ENCODE assay signal across 8 cellular contexts in the genomic region with DNA sequence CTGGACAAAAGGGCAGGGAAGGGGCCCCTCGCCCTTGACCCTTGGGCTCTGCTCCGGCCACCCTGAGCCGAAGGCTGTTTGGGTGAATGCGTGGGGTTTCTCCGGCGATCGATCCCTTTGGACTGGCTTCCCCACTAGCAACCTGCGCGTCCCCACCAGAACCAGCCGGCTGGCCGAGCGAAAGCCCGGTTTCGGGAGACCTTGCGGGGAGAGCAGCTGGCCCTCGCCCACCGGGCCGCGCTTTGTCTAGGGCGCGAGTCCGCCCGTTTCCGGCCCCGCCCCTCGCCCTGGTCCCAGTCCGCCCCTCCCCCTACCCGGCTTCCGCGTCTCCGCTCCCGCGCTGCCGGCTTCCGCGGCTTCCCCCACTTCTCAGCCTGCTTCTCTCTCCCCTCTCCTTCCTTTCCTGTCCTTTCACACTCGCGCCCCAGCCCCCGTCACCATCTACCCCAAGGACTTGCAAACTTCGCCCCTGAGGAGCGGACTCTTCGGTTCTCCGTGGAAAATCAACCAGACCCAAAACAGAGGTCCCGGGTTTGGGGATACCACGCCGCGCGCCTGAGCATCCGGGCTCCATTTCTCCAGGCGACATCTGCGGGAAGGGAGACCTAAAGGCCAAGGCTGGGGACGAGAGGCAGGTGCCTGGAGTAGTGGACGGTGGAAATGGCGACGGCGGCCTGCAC. TPM values are rescaled to one million over a fixed set of nuclear protein-coding genes. Genes with fewer than 3 reads are reported as not detected.
DNase-seq lines count a peak whose midpoint lies in the region; ATAC-seq and TF ChIP-seq lines count a peak whose summit lies in the region.

No MANE protein-coding gene starts in this region.

- CTCF ChIA-PET in Caco-2 (lab: Charles Lee) = no interaction called here

- ATAC-seq in stimulated activated naive CD8-positive, alpha-beta T cell treated with anti-CD3 and anti-CD28 coated beads, Interleukin-15, Interleukin-2, amounts not matched to agents 100 U/mL and 50 U/mL, for 24 hours = no peak
- no peak for ATAC-seq in HG02870 (IDR thresholded peaks at IDR 0.05; ENCODE audit: unreplicated experiment)

- H3K36me3 ChIP-seq in Caco-2 (ENCODE audit: control insufficient read depth, insufficient read depth, low read length) (no peaks in the 10 kb centered on the region), MM.1S (replicated peaks; ENCODE audit: insufficient read depth, low read length) (no peaks in the 10 kb centered on the region), liver (ENCODE audit: control insufficient read depth in 4 of 4, insufficient read depth in 3 of 4, low read depth in 1 of 4, low read length in 3 of 4) (no peaks in the 10 kb centered on the region)

- H3K27me3 ChIP-seq in Caco-2 (replicated peaks; ENCODE audit: control insufficient read depth, insufficient read depth, low read length) (no peaks in the 10 kb centered on the region), MM.1S (replicated peaks; ENCODE audit: insufficient read depth, low read length) (peaks cover 11% of the 10 kb centered on the region), liver (ENCODE audit: control insufficient read depth in 4 of 4, insufficient read depth in 4 of 4, low read length in 3 of 4) (peaks cover 3 to 31% (median 26%) of the 10 kb centered on the region in 4 donors)

- no peaks in the 10 kb centered on the region for H3K9me3 Mint-ChIP-seq in Caco-2 (ENCODE audit: unreplicated experiment)

- H3K9ac ChIP-seq in MM.1S (ENCODE audit: low read length) (peak overlapping the region; percentile 10; the same call in 1 of the 2 replicates), liver (ENCODE audit: low read depth in 1 of 2, low read length in 2 of 2) (no peak overlapping the region)

- H4K20me1 ChIP-seq in MM.1S (ENCODE audit: insufficient read depth, low read length) = no peaks in the 10 kb centered on the region

- peak overlapping the region; percentile 44 for H2AFZ ChIP-seq in MM.1S (ENCODE audit: low read length)

- H3K27ac ChIP-seq in MM.1S (ENCODE audit: low read length) (no peak overlapping the region), liver (ENCODE audit: low read depth in 1 of 2, low read length in 2 of 2) (no peak overlapping the region)

- no peaks in the 10 kb centered on the region for H3K27me3 Mint-ChIP-seq in Caco-2 (ENCODE audit: insufficient read depth, unreplicated experiment)

- peaks cover 7% of the 10 kb centered on the region for H3K36me3 Mint-ChIP-seq in Caco-2 (ENCODE audit: insufficient read depth, unreplicated experiment)

- WGBS in liver = 4% methylated on average over 56 of the region's 56 CpGs

- H3K4me3 ChIP-seq in Caco-2 (ENCODE audit: low read depth, low read length) = peak overlapping the region; percentile 81
- peak overlapping the region; percentile 30; the same call in 1 of the 2 replicates for H3K4me3 ChIP-seq in MM.1S (ENCODE audit: low read length)
- peak overlapping the region; percentile 4 for H3K4me3 ChIP-seq in astrocyte of the cerebellum (ENCODE audit: low read depth, low read length)
- H3K4me3 ChIP-seq in liver (ENCODE audit: low read depth in 1 of 3, low read length in 3 of 3) = peak overlapping the region; percentile 40 to 42 (median 41)

- peak overlapping the region; percentile 53; the same call in 1 of the 2 replicates for H3K4me2 ChIP-seq in MM.1S (ENCODE audit: low read depth, low read length)

- TF ChIP-seq RAD21 in liver (IDR thresholded peaks at IDR 0.05) = no peak

- no peaks in the 10 kb centered on the region; the same call in 1 of the 2 replicates for H3K4me1 ChIP-seq in Caco-2
- H3K4me1 ChIP-seq in MM.1S (ENCODE audit: low read length) = no peaks in the 10 kb centered on the region
- H3K4me1 ChIP-seq in liver (ENCODE audit: control insufficient read depth in 4 of 4, insufficient read depth in 4 of 4, low read length in 3 of 4) = peaks cover 14 to 22% (median 17%) of the 10 kb centered on the region in 4 donors

- H3K4me1 Mint-ChIP-seq in Caco-2 (ENCODE audit: low read depth, unreplicated experiment) = peaks cover 11% of the 10 kb centered on the region

- in situ Hi-C loops in astrocyte of the cerebellum (cut with HindIII; ENCODE audit: low sequenced_read_pairs) = no loop called here

- TF ChIP-seq CTCF in Caco-2 (IDR thresholded peaks at IDR 0.05; ENCODE audit: insufficient read depth in 1 of 2, low read depth in 1 of 2, low read length in 1 of 2, severe bottlenecking in 1 of 2, unreplicated experiment in 1 of 2) (no peak), MM.1S (IDR thresholded peaks at IDR 0.05; ENCODE audit: low read length) (no peak), astrocyte of the cerebellum (IDR thresholded peaks at IDR 0.05; ENCODE audit: low read depth, low read length, missing control alignments) (no peak), liver (IDR thresholded peaks at IDR 0.05; ENCODE audit: low read depth, low read length, missing input control) (no peak)

- no peaks in the 10 kb centered on the region for H3K9me3 ChIP-seq in Caco-2
- H3K9me3 ChIP-seq in MM.1S (replicated peaks; ENCODE audit: insufficient read depth, low read length) = no peaks in the 10 kb centered on the region
- peaks cover 0 to 4% (median 0%) of the 10 kb centered on the region in 4 donors for H3K9me3 ChIP-seq in liver (ENCODE audit: control insufficient read depth in 4 of 4, low read length in 3 of 4)

- no TSS peak for BruUV-seq in Caco-2 (replicated peaks; lab: Mats Ljungman, UMichigan)

- POLR2A ChIA-PET in Caco-2 (lab: Charles Lee) = no interaction called here

- peak overlapping the region; percentile 80 for H3K4me3 Mint-ChIP-seq in Caco-2 (ENCODE audit: unreplicated experiment)

- DNase-seq in Caco-2 (peak; percentile 71 to 83), MM.1S (no peak), astrocyte of the cerebellum (ENCODE audit: low read depth) (no peak), SKM-1 (lab: John Stamatoyannopoulos, UW; ENCODE audit: unreplicated experiment) (no peak), A172 (ENCODE audit: low spot score) (no peak)
- DNase-seq in stimulated activated naive CD8-positive, alpha-beta T cell treated with anti-CD3 and anti-CD28 coated beads, Interleukin-15, Interleukin-2, amounts not matched to agents 100 U/mL and 50 U/mL, for 24 hours = peak; percentile 67

- H3K9me2 ChIP-seq in MM.1S (replicated peaks; ENCODE audit: insufficient read depth, low read length) = no peaks in the 10 kb centered on the region

- H3F3A ChIP-seq in MM.1S (ENCODE audit: insufficient read depth, low read length) = no peaks in the 10 kb centered on the region

- peak overlapping the region; percentile 78 for H3K27ac Mint-ChIP-seq in Caco-2 (ENCODE audit: unreplicated experiment)

- H3K79me2 ChIP-seq in MM.1S (ENCODE audit: low read length) = no peaks in the 10 kb centered on the region

- intact Hi-C loops in Caco-2 (cut with micrococcal nuclease; ENCODE audit: unreplicated experiment) = no loop called here

TF ChIP-seq in liver, 16 proteins besides CTCF, POLR2A, EP300 and RAD21:
- TF ChIP-seq EGR1 (IDR thresholded peaks at IDR 0.05; ENCODE audit: low read depth in 2 of 2) = no peak
- no peak for TF ChIP-seq MAX (IDR thresholded peaks at IDR 0.05)
- TF ChIP-seq, protein P1, sequence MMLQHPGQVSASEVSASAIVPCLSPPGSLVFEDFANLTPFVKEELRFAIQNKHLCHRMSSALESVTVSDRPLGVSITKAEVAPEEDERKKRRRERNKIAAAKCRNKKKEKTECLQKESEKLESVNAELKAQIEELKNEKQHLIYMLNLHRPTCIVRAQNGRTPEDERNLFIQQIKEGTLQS (IDR thresholded peaks at IDR 0.05) = no peak
- no peak for TF ChIP-seq NR2F2 (IDR thresholded peaks at IDR 0.05)
- TF ChIP-seq TAF1 (conservative IDR thresholded peaks at IDR 0.05) = no peak
- no peak for TF ChIP-seq GABPA (IDR thresholded peaks at IDR 0.05 in 1 of 2, conservative IDR thresholded peaks at IDR 0.05 in 1 of 2)
- TF ChIP-seq SP1 (IDR thresholded peaks at IDR 0.05) = no peak

RNA-seq across cellular contexts. Expression of gene VAX2, which starts 12.7 kb away (rescaled TPM):
- total RNA-seq in Caco-2 (2022) (0.61 TPM in 1 of 2 replicates, not detected in the other), liver (not detected)
- under 1 TPM in 1 of 2 donors, not detected in 1; 0.05 TPM for polyA plus RNA-seq in liver
- 3.3 and 5.0 TPM in 2 replicates for total RNA-seq in A172 (2014; rRNA removed; shearing (Covaris generic))

RNA-seq across cellular contexts. Expression of gene ATP6V1B1, which starts 48.0 kb away (rescaled TPM):
- total RNA-seq in Caco-2 (2022) (2.6 and 4.0 TPM in 2 replicates), liver (not detected)
- polyA plus RNA-seq in liver = not detected
- 0.93 TPM in 1 of 2 replicates, not detected in the other for total RNA-seq in A172 (2014; rRNA removed; shearing (Covaris generic))

RNA-seq across cellular contexts. Expression of gene CD207, which starts 52.1 kb away (rescaled TPM):
- total RNA-seq in Caco-2 (2022) (0.16 and 0.23 TPM in 2 replicates), liver (not detected)
- not detected for polyA plus RNA-seq in liver
- 0.14 TPM in 1 of 2 replicates, not detected in the other for total RNA-seq in A172 (2014; rRNA removed; shearing (Covaris generic))

Comparison
In these comparisons a context has a peak if more than half of its experiments do, and no peak if none do; other contexts are left out.
1. DNase-seq: peak in Caco-2 (2 of 2) and stimulated activated naive CD8-positive, alpha-beta T cell treated with anti-CD3 and anti-CD28 coated beads, Interleukin-15, Interleukin-2, amounts not matched to agents 100 U/mL and 50 U/mL, for 24 hours (single experiment); none in MM.1S (single experiment), astrocyte of the cerebellum (single experiment), SKM-1 (single experiment) and A172 (single experiment).
2. H3K4me3 ChIP-seq: peak in every context shown above with its lines; median percentile 81 in Caco-2; 41 in liver; 30 in MM.1S; 4 in astrocyte of the cerebellum.